1 cellular context compared by ENCODE assay signal in genomic region chr2:176710657-176711197, GRCh38.
A peak's percentile ranks its signal among the peaks of the same experiment; 100 is the strongest.
TF ChIP-seq lines count a peak whose summit lies in the region.

No MANE protein-coding gene starts in this region.

TF ChIP-seq in HEK293, 187 proteins besides CTCF, POLR2A, EP300 and RAD21 (continued from another document):
- peak; percentile 24; the same call in 1 of the 2 replicates for TF ChIP-seq PRDM10 (tag by site-specific recombination; IDR thresholded peaks at IDR 0.05)
